13 cellular contexts compared by ENCODE assay signal in the genomic region with DNA sequence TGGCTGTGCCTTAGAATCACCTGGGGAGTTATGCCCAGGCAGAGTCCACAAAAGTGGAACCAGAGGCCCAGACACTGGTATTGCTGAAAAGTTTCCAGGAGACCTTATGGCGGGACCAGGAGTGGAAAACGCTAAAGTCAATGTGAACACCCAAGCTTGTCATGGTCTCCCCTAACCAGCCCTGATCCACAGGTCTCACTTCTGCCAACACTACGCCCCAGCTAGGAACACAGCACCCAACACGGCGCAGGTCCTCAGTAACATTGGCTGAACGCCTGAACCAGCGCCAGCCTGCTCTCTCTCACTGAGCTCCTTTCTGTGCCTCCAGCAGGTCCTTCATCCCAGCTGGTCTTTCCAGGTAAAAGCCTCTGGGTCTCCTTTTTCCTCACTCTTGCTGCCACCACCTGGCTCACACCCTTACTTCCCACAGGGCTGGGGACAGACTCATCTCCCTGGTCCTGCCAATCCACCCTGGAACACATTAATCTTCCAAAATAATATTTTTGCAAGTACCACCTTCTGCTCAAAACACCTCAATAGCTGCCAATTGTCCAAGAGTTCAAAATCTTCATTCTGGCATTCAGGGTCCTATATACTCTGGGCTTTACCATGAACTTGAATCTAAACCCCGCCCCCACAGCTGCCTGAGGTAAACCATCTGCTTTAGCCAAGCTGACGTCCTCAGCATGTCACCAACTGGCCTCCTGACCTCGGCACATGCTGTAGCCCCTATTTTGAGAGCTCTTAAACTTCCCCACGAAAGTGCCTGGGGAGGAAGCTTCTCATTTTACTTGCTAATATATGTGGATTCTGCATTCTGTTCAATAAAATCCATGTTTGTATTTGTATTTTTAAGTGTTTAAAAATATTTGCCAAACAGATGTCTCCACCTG. TPM values are rescaled to one million over a fixed set of nuclear protein-coding genes. Genes with fewer than 3 reads are reported as not detected.
DNase-seq lines count a peak whose midpoint lies in the region; ATAC-seq, FAIRE-seq and TF ChIP-seq lines count a peak whose summit lies in the region.
"Had no signal": no experiment of that assay in that cellular context is flagged by ENCODE, and none has a peak within 500 bp of the region (broad histone marks: within the 10 kb centered on the region; RNA-seq: fewer than 3 reads in every experiment).

No MANE protein-coding gene starts in this region.

- no peak overlapping the region for H3K9ac ChIP-seq in BLaER1

- no peak overlapping the region for H3K4me3 ChIP-seq in BLaER1
- H3K4me3 ChIP-seq: testis had no signal

- ATAC-seq in HG03159 (IDR thresholded peaks at IDR 0.05; ENCODE audit: unreplicated experiment), result no peak
- no peak for ATAC-seq in HG03097 (IDR thresholded peaks at IDR 0.05; ENCODE audit: low FRiP score, unreplicated experiment)
- no peak for ATAC-seq in GM21786 (IDR thresholded peaks at IDR 0.05; ENCODE audit: unreplicated experiment)

- peaks cover 92% of the 10 kb centered on the region for H3K4me1 ChIP-seq in BLaER1

- peak overlapping the region; percentile 88 for H3K4me2 ChIP-seq in BLaER1

- H3K36me3 ChIP-seq in BLaER1, result 0 out of 2 replicates have a peak, but pooled peaks cover 21% of the 10 kb centered on the region

- no peak for TF ChIP-seq POLR2A in GM12892 (IDR thresholded peaks at IDR 0.05; ENCODE audit: low read depth, low read length)

- H4K20me1 ChIP-seq in BLaER1, result 0 out of 2 replicates have a peak, but pooled peaks cover 7% of the 10 kb centered on the region

- H3K27ac ChIP-seq in BLaER1, result peak overlapping the region; percentile 82
- H3K27ac ChIP-seq: testis had no signal

- FAIRE-seq in GM12892 (lab: Jason Lieb, UNC), result peak; percentile 73
- FAIRE-seq: astrocyte had no signal

- H3K9me3 ChIP-seq in BLaER1, result no peaks in the 10 kb centered on the region
- H3K9me3 ChIP-seq: testis had no signal

- H3K27me3 ChIP-seq in BLaER1, result no peaks in the 10 kb centered on the region
- H3K27me3 ChIP-seq: testis had no signal

- no peak for DNase-seq in GM12892 (ENCODE audit: insufficient read length)
- DNase-seq in NCI-H774 (lab: John Stamatoyannopoulos, UW), result peak; percentile 37
- peak; percentile 28 for DNase-seq in germinal center (ENCODE audit: low spot score)
- no peak for DNase-seq in stimulated activated CD4-positive, alpha-beta T cell treated with anti-CD3 and anti-CD28 coated beads, Interleukin-1b, Interleukin-23, amount 100 ng/mL, for 48 hours
- DNase-seq: activated T-cell treated with anti-CD3 and anti-CD28 coated beads for 4 hours, midbrain, MM.1S, testis had no signal

RNA-seq across cellular contexts. Expression of a gene that starts 34.6 kb away (rescaled TPM):
- 82.3 TPM for polyA plus RNA-seq in GM12892 (2012; ENCODE audit: missing spikeins)

Comparison
In these comparisons a context has a peak if more than half of its experiments do, and no peak if none do; other contexts are left out.
1. DNase-seq: peak in NCI-H774 (single experiment) and germinal center (single experiment); none in GM12892 (single experiment) and stimulated activated CD4-positive, alpha-beta T cell treated with anti-CD3 and anti-CD28 coated beads, Interleukin-1b, Interleukin-23, amount 100 ng/mL, for 48 hours (single experiment).